ENCODE assay signal across 8 cellular contexts in the genomic region with DNA sequence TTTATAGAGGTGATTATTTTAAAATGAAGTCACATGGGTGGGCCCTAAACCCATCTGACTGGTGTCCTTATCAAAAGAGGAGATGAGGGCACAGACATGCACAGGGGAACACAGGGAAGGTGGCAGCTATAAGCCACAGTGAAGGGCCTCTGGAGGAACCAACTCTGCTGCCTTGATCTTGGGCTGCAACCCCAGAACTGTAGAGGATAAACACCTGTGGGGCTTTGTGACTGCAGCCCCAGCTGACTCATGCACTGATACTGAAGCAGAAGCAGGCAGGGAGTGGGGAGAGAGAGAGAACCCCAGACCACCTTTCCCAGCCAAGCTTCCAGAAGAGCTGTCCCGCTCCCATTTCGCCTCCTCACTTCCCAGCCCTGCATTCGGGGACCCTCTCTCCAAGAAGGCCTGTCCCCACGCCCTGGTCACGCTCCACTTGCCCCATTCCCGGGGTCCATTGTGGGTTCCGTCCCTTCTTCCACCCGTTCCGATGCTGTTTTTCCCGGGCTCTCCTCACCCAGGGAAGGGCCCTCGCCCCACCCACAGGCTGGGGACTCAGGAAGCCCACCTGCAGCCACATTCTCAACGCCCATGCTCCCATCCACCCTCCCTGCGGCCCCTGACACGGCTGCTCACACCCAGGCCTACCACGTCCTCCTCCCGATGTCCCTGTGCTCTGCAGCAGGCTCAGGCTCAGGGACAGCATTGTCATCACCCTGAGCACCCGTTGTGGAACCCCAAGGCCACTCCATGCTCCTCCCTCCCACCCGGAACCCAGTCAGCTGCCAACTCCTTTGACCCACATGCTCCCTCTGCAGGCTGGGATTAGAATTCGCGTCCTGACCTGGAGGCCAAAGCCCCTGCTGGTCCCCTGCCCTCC.
DNase-seq lines count a peak whose midpoint lies in the region; ATAC-seq, FAIRE-seq and TF ChIP-seq lines count a peak whose summit lies in the region.

No MANE protein-coding gene starts in this region.

- RAD21 ChIA-PET in GM12878 (lab: Charles Lee; ENCODE audit: unreplicated experiment): no interaction called here

- no peak overlapping the region for H3K4me3 ChIP-seq in MM.1S (ENCODE audit: low read length)
- no peak overlapping the region for H3K4me3 ChIP-seq in GM12878

- no peak overlapping the region for H3K9ac ChIP-seq in MM.1S (ENCODE audit: low read length)
- H3K9ac ChIP-seq in GM12878 (ENCODE audit: control insufficient read depth, insufficient read depth, low read length): no peak overlapping the region

- TF ChIP-seq POLR2A in GM12878 (IDR thresholded peaks at IDR 0.05; ENCODE audit: low read depth, low read length): no peak

- intact Hi-C loops in GM12878 (cut with micrococcal nuclease; ENCODE audit: unreplicated experiment): no loop called here
- intact Hi-C loops in activated T-helper 1 cell treated with anti-CD3 and anti-CD28 coated beads, Interleukin-12 subunit alpha, Interleukin-12 subunit beta, Interleukin-2, Interleukin-4 antibody, amounts not matched to agents 30 ng/mL and 10 ng/mL and 1 ng/mL, durations not matched to agents 14 hours and 24 hours and 36 hours (cut with micrococcal nuclease): no loop called here

- ATAC-seq in GM12878 (peak; percentile 77), GM21515 (IDR thresholded peaks at IDR 0.05; ENCODE audit: unreplicated experiment) (no peak)

- POLR2A ChIA-PET in GM12878 (lab: Charles Lee): no interaction called here

- H3K36me3 Mint-ChIP-seq in activated T-helper 1 cell treated with anti-CD3 and anti-CD28 coated beads, Interleukin-12 subunit alpha, Interleukin-12 subunit beta, Interleukin-2, Interleukin-4 antibody, amounts not matched to agents 30 ng/mL and 10 ng/mL and 1 ng/mL, durations not matched to agents 14 hours and 24 hours and 36 hours (ENCODE audit: low read depth): no peaks in the 10 kb centered on the region

- TF ChIP-seq CTCF in MM.1S (IDR thresholded peaks at IDR 0.05; ENCODE audit: low read length) (peak; percentile 58), GM12878 (IDR thresholded peaks at IDR 0.05 in 2 of 3, conservative IDR thresholded peaks at IDR 0.05 in 1 of 3; ENCODE audit: control insufficient read depth in 2 of 3, extremely low read depth in 1 of 3, insufficient read depth in 1 of 3, low read depth in 3 of 3, low read length in 3 of 3) (peak; percentile 53 to 67 (median 65))

- TF ChIP-seq EP300 in GM12878 (IDR thresholded peaks at IDR 0.05; ENCODE audit: borderline replicate concordance in 1 of 2, control insufficient read depth in 1 of 2, low read depth in 2 of 2, low read length in 2 of 2): no peak

- CTCF ChIA-PET in GM12878 (lab: Yijun Ruan, JAX): no interaction called here

- no peak overlapping the region for H3K4me3 Mint-ChIP-seq in activated T-helper 1 cell treated with anti-CD3 and anti-CD28 coated beads, Interleukin-12 subunit alpha, Interleukin-12 subunit beta, Interleukin-2, Interleukin-4 antibody, amounts not matched to agents 30 ng/mL and 10 ng/mL and 1 ng/mL, durations not matched to agents 14 hours and 24 hours and 36 hours

- SMC1A ChIA-PET in GM12878 (lab: Charles Lee; ENCODE audit: uncharacterized antibody, unreplicated experiment): no interaction called here

- TF ChIP-seq RAD21 in GM12878 (IDR thresholded peaks at IDR 0.05; ENCODE audit: insufficient read depth, low read depth, low read length): peak; percentile 42

- H2AFZ ChIP-seq in MM.1S (ENCODE audit: low read length) (no peak overlapping the region), GM12878 (ENCODE audit: control insufficient read depth, low read depth, low read length) (no peak overlapping the region)

- no peaks in the 10 kb centered on the region for H3K9me3 Mint-ChIP-seq in activated T-helper 1 cell treated with anti-CD3 and anti-CD28 coated beads, Interleukin-12 subunit alpha, Interleukin-12 subunit beta, Interleukin-2, Interleukin-4 antibody, amounts not matched to agents 30 ng/mL and 10 ng/mL and 1 ng/mL, durations not matched to agents 14 hours and 24 hours and 36 hours

- H3F3A ChIP-seq in MM.1S (ENCODE audit: insufficient read depth, low read length): no peaks in the 10 kb centered on the region

- H3K27ac ChIP-seq in MM.1S (ENCODE audit: low read length) (no peak overlapping the region), GM12878 (ENCODE audit: control insufficient read depth, insufficient read depth) (no peak overlapping the region)

- H3K4me1 Mint-ChIP-seq in activated T-helper 1 cell treated with anti-CD3 and anti-CD28 coated beads, Interleukin-12 subunit alpha, Interleukin-12 subunit beta, Interleukin-2, Interleukin-4 antibody, amounts not matched to agents 30 ng/mL and 10 ng/mL and 1 ng/mL, durations not matched to agents 14 hours and 24 hours and 36 hours (ENCODE audit: low read depth): no peaks in the 10 kb centered on the region

- WGBS in GM12878 (ENCODE audit: insufficient coverage, insufficient replicate concordance, low lambda C conversion rate, missing lambda C conversion rate): 30% methylated on average over 20 of the region's 20 CpGs

- peaks cover 3% of the 10 kb centered on the region for H3K27me3 Mint-ChIP-seq in activated T-helper 1 cell treated with anti-CD3 and anti-CD28 coated beads, Interleukin-12 subunit alpha, Interleukin-12 subunit beta, Interleukin-2, Interleukin-4 antibody, amounts not matched to agents 30 ng/mL and 10 ng/mL and 1 ng/mL, durations not matched to agents 14 hours and 24 hours and 36 hours (ENCODE audit: insufficient read depth)

- no peak overlapping the region for H3K27ac Mint-ChIP-seq in activated T-helper 1 cell treated with anti-CD3 and anti-CD28 coated beads, Interleukin-12 subunit alpha, Interleukin-12 subunit beta, Interleukin-2, Interleukin-4 antibody, amounts not matched to agents 30 ng/mL and 10 ng/mL and 1 ng/mL, durations not matched to agents 14 hours and 24 hours and 36 hours

- BruUV-seq in GM12878 (replicated peaks; lab: Mats Ljungman, UMichigan): no TSS peak

- H4K20me1 ChIP-seq in MM.1S (ENCODE audit: insufficient read depth, low read length) (no peaks in the 10 kb centered on the region), GM12878 (ENCODE audit: control insufficient read depth, insufficient read depth) (no peaks in the 10 kb centered on the region)

- H3K4me1 ChIP-seq in MM.1S (ENCODE audit: low read length): no peaks in the 10 kb centered on the region
- no peaks in the 10 kb centered on the region for H3K4me1 ChIP-seq in GM12878 (ENCODE audit: control insufficient read depth, insufficient read depth, low read length)

- no peaks in the 10 kb centered on the region for H3K9me3 ChIP-seq in MM.1S (replicated peaks; ENCODE audit: insufficient read depth, low read length)
- H3K9me3 ChIP-seq in GM12878 (replicated peaks; ENCODE audit: control insufficient read depth, insufficient read depth, low read length): no peaks in the 10 kb centered on the region

- H3K4me2 ChIP-seq in MM.1S (ENCODE audit: low read depth, low read length) (no peak overlapping the region), GM12878 (ENCODE audit: control insufficient read depth, insufficient read depth) (no peak overlapping the region)

- DNase-seq in activated CD4-positive, alpha-beta T cell treated with anti-CD3 and anti-CD28 coated beads for 48 hours: peak; percentile 43
- DNase-seq in activated CD4-positive, alpha-beta T cell treated with anti-CD3 and anti-CD28 coated beads, Interleukin-2, amount 50 U/mL, for 4 hours: no peak
- DNase-seq in MM.1S (no peak), GM12878 (ENCODE audit: low read depth, low spot score) (no peak), lung microvascular endothelial cell (ENCODE audit: low read depth in 2 of 2) (peak; percentile 7 to 14), frontal cortex (ENCODE audit: low spot score in 2 of 2) (no peak)
- no peak for DNase-seq in activated T-helper 1 cell treated with anti-CD3 and anti-CD28 coated beads, Interleukin-12 subunit alpha, Interleukin-12 subunit beta, Interleukin-2, Interleukin-4 antibody, amounts not matched to agents 30 ng/mL and 10 ng/mL and 1 ng/mL, durations not matched to agents 14 hours and 24 hours and 36 hours (ENCODE audit: low spot score)

- H3K79me2 ChIP-seq in MM.1S (ENCODE audit: low read length) (no peaks in the 10 kb centered on the region), GM12878 (ENCODE audit: control insufficient read depth, insufficient read depth, low read length) (no peaks in the 10 kb centered on the region)

- H3K27me3 ChIP-seq in MM.1S (replicated peaks; ENCODE audit: insufficient read depth, low read length): peaks cover 98% of the 10 kb centered on the region
- H3K27me3 ChIP-seq in GM12878 (replicated peaks in 1 of 2; ENCODE audit: control insufficient read depth in 2 of 2, insufficient read depth in 2 of 2, low read length in 1 of 2): peaks cover 0 to 1% of the 10 kb centered on the region in 2 experiments; a peak in 1 of 4 replicates

- in situ Hi-C loops in GM12878 (cut with MboI): no loop called here

- no peaks in the 10 kb centered on the region for H3K9me2 ChIP-seq in MM.1S (replicated peaks; ENCODE audit: insufficient read depth, low read length)

- FAIRE-seq in GM12878 (lab: Jason Lieb, UNC) (no peak), frontal cortex (lab: Jason Lieb, UNC) (no peak)

- no peaks in the 10 kb centered on the region for H3K36me3 ChIP-seq in MM.1S (replicated peaks; ENCODE audit: insufficient read depth, low read length)
- H3K36me3 ChIP-seq in GM12878 (ENCODE audit: control insufficient read depth in 2 of 2, insufficient read depth in 2 of 2, low read length in 1 of 2): no peaks in the 10 kb centered on the region

TF ChIP-seq in GM12878, 131 proteins besides CTCF, POLR2A, EP300 and RAD21:
- TF ChIP-seq RCOR1 (conservative IDR thresholded peaks at IDR 0.05; ENCODE audit: low read depth, low read length): no peak
- TF ChIP-seq, protein P1, sequence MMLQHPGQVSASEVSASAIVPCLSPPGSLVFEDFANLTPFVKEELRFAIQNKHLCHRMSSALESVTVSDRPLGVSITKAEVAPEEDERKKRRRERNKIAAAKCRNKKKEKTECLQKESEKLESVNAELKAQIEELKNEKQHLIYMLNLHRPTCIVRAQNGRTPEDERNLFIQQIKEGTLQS (IDR thresholded peaks at IDR 0.05; ENCODE audit: borderline replicate concordance, extremely low read depth, low read depth, low read length): no peak
- peak; percentile 45 for TF ChIP-seq SMC3 (IDR thresholded peaks at IDR 0.05; ENCODE audit: borderline replicate concordance, low read length)
- TF ChIP-seq RB1 (IDR thresholded peaks at IDR 0.05; ENCODE audit: borderline replicate concordance): no peak
- TF ChIP-seq PAX5 (IDR thresholded peaks at IDR 0.05; ENCODE audit: borderline replicate concordance, low read depth, low read length): peak; percentile 60; the same call in 1 of the 2 replicates

Comparison
In these comparisons a context has a peak if more than half of its experiments do, and no peak if none do; other contexts are left out.
1. DNase-seq: peak in activated CD4-positive, alpha-beta T cell treated with anti-CD3 and anti-CD28 coated beads for 48 hours (single experiment) and lung microvascular endothelial cell (2 of 2); none in activated CD4-positive, alpha-beta T cell treated with anti-CD3 and anti-CD28 coated beads, Interleukin-2, amount 50 U/mL, for 4 hours (0 of 2), MM.1S (single experiment), GM12878 (single experiment), frontal cortex (0 of 2) and activated T-helper 1 cell treated with anti-CD3 and anti-CD28 coated beads, Interleukin-12 subunit alpha, Interleukin-12 subunit beta, Interleukin-2, Interleukin-4 antibody, amounts not matched to agents 30 ng/mL and 10 ng/mL and 1 ng/mL, durations not matched to agents 14 hours and 24 hours and 36 hours (single experiment).